Comparison of ENCODE assay signal across 8 cellular contexts in genomic region chr11:125451400-125452124, GRCh38. TPM values are rescaled to one million over a fixed set of nuclear protein-coding genes. Genes with fewer than 3 reads are reported as not detected.
DNase-seq lines count a peak whose midpoint lies in the region; ATAC-seq, FAIRE-seq and TF ChIP-seq lines count a peak whose summit lies in the region.

No MANE protein-coding gene starts in this region.

- H3K4me3 Mint-ChIP-seq in MCF 10A (ENCODE audit: unreplicated experiment), result no peak overlapping the region

- H2BK20ac ChIP-seq in H1 (ENCODE audit: low read length), result no peak overlapping the region; the same call in 1 of the 2 replicates

- H3K36me3 Mint-ChIP-seq in MCF 10A (ENCODE audit: insufficient read depth, unreplicated experiment), result no peaks in the 10 kb centered on the region

- H4K8ac ChIP-seq in H1 (ENCODE audit: extremely low read depth, insufficient read depth, low read length), result no peak overlapping the region

- no peak overlapping the region for H3K27ac Mint-ChIP-seq in MCF 10A (ENCODE audit: low read depth, unreplicated experiment)

- no peaks in the 10 kb centered on the region for H3K79me1 ChIP-seq in H1 (ENCODE audit: low read depth, low read length)

- no peaks in the 10 kb centered on the region for H3K79me2 ChIP-seq in H1 (ENCODE audit: control insufficient read depth in 1 of 2, insufficient read depth in 2 of 2, low read length in 2 of 2)

- BruUV-seq in MCF 10A (replicated peaks; lab: Mats Ljungman, UMichigan), result no TSS peak

- TF ChIP-seq POLR2A in breast epithelium (IDR thresholded peaks at IDR 0.05), result no peak
- no peak for TF ChIP-seq POLR2A in H1 (IDR thresholded peaks at IDR 0.05; ENCODE audit: control extremely low read depth in 1 of 2, low read depth in 2 of 2, low read length in 2 of 2)

- H3K9me3 ChIP-seq in breast epithelium, result no peaks in the 10 kb centered on the region
- H3K9me3 ChIP-seq in H1 (ENCODE audit: insufficient read depth in 2 of 2, low read depth in 1 of 2, low read length in 1 of 2), result no peaks in the 10 kb centered on the region
- no peaks in the 10 kb centered on the region for H3K9me3 ChIP-seq in mucosa of descending colon

- no peak overlapping the region for H3K18ac ChIP-seq in H1 (ENCODE audit: extremely low read depth, low read length)

- CTCF ChIA-PET in MCF 10A (lab: Yijun Ruan, JAX) (interaction anchor here (0.5 to 3.0 kb wide), 18 partner anchors 9 to 106 kb away, joined by 3 to 10 read pairs (median 4); no protein-coding TSS in a partner anchor), H1 (lab: Charles Lee; ENCODE audit: partially characterized antibody) (interaction anchor here (0.6 to 2.3 kb wide), 15 partner anchors 8 to 383 kb away, joined by 3 to 16 read pairs (median 3); no protein-coding TSS in a partner anchor)

- H3K4me2 ChIP-seq in H1 (ENCODE audit: insufficient read depth in 1 of 2, low read depth in 2 of 2, low read length in 2 of 2), result peak overlapping the region; percentile 33 to 41; a peak in 2 of 4 replicates

- H3K4ac ChIP-seq in H1 (replicated peaks; ENCODE audit: insufficient read length, low read depth, low read length), result no peak overlapping the region

- H3K27ac ChIP-seq in breast epithelium (peak overlapping the region in 1 of 2 donors; percentile 13), H1 (ENCODE audit: low read depth, low read length) (no peak overlapping the region)

- H3K23me2 ChIP-seq in H1 (ENCODE audit: low read depth, low read length), result no peaks in the 10 kb centered on the region

- H3K4me3 ChIP-seq in breast epithelium, result no peak overlapping the region
- no peak overlapping the region for H3K4me3 ChIP-seq in H1 (ENCODE audit: extremely low read depth in 1 of 4, insufficient read depth in 2 of 4, low read depth in 3 of 4, low read length in 4 of 4)
- H3K4me3 ChIP-seq in mucosa of descending colon, result no peak overlapping the region

- H3K9me3 Mint-ChIP-seq in MCF 10A (ENCODE audit: unreplicated experiment), result no peaks in the 10 kb centered on the region

- no peak overlapping the region for H2BK120ac ChIP-seq in H1 (replicated peaks; ENCODE audit: low read depth, low read length)

- no peaks in the 10 kb centered on the region for H3K4me1 ChIP-seq in breast epithelium
- peaks cover 7 to 13% (median 10%) of the 10 kb centered on the region in 4 experiments; a peak in 6 of 7 replicates for H3K4me1 ChIP-seq in H1 (replicated peaks in 1 of 4; ENCODE audit: control insufficient read depth in 3 of 4, insufficient read depth in 4 of 4, low read length in 3 of 4)
- no peaks in the 10 kb centered on the region for H3K4me1 ChIP-seq in mucosa of descending colon (ENCODE audit: low read depth)

- H3K4me1 Mint-ChIP-seq in MCF 10A (ENCODE audit: insufficient read depth, unreplicated experiment), result no peaks in the 10 kb centered on the region

- H3K9ac ChIP-seq in H1 (replicated peaks in 1 of 4; ENCODE audit: extremely low read depth in 1 of 4, low read depth in 3 of 4, low read length in 3 of 4), result no peak overlapping the region

- no peak overlapping the region for H3K23ac ChIP-seq in H1 (ENCODE audit: insufficient read length)

- no peak overlapping the region for H4K5ac ChIP-seq in H1 (ENCODE audit: insufficient read length, low read depth, low read length)

- H2AK5ac ChIP-seq in H1 (ENCODE audit: low read depth, low read length), result no peak overlapping the region

- H2AFZ ChIP-seq in H1 (ENCODE audit: low read length), result no peak overlapping the region

- intact Hi-C loops in MCF 10A (cut with micrococcal nuclease), result no loop called here
- intact Hi-C loops in breast epithelium (cut with DNase I; ENCODE audit: low total_unique reads), result no loop called here
- intact Hi-C loops in mucosa of descending colon (cut with DNase I, micrococcal nuclease), result no loop called here

- H3K56ac ChIP-seq in H1 (replicated peaks; ENCODE audit: insufficient read length, low read depth, low read length), result no peak overlapping the region

- ATAC-seq in mucosa of descending colon (peak; percentile 46), GM19328 (IDR thresholded peaks at IDR 0.05; ENCODE audit: unreplicated experiment) (no peak)

- TF ChIP-seq RAD21 in H1 (IDR thresholded peaks at IDR 0.05 in 1 of 2, conservative IDR thresholded peaks at IDR 0.05 in 1 of 2; ENCODE audit: low read depth in 2 of 2, low read length in 2 of 2), result no peak

- no peak for TF ChIP-seq EP300 in H1 (IDR thresholded peaks at IDR 0.05; ENCODE audit: borderline replicate concordance in 1 of 2, low read depth in 2 of 2, low read length in 2 of 2)

- no peak overlapping the region for H3K14ac ChIP-seq in H1 (ENCODE audit: insufficient read length)

- H4K91ac ChIP-seq in H1 (replicated peaks; ENCODE audit: insufficient read length, low read length), result no peak overlapping the region

- FAIRE-seq in H1 (lab: Jason Lieb, UNC) (peak; percentile 48), D721Med (lab: Jason Lieb, UNC) (no peak)

- H3K27me3 ChIP-seq in breast epithelium (no peaks in the 10 kb centered on the region), H1 (replicated peaks in 1 of 4; ENCODE audit: control insufficient read depth in 3 of 4, extremely low read depth in 1 of 4, insufficient read depth in 3 of 4, low read length in 3 of 4) (no peaks in the 10 kb centered on the region)

- H3K36me3 ChIP-seq in breast epithelium (no peaks in the 10 kb centered on the region), H1 (ENCODE audit: control insufficient read depth in 2 of 4, insufficient read depth in 4 of 4, low read length in 3 of 4) (peaks cover 0 to 13% (median 2%) of the 10 kb centered on the region in 4 experiments; a peak in 4 of 8 replicates), mucosa of descending colon (ENCODE audit: low read depth) (no peaks in the 10 kb centered on the region)

- POLR2A ChIA-PET in MCF 10A (lab: Yijun Ruan, JAX), result interaction anchor here (0.6 to 0.7 kb wide), 3 partner anchors 50 to 690 kb away, joined by 4 to 8 read pairs (median 4); no protein-coding TSS in a partner anchor
- POLR2A ChIA-PET in H1 (lab: Charles Lee; ENCODE audit: partially characterized antibody), result no interaction called here

- TF ChIP-seq CTCF in MCF 10A (IDR thresholded peaks at IDR 0.05; ENCODE audit: unreplicated experiment) (no peak), breast epithelium (IDR thresholded peaks at IDR 0.05) (no peak), H1 (IDR thresholded peaks at IDR 0.05; ENCODE audit: control extremely low read depth in 1 of 3, insufficient read depth in 1 of 3, low read depth in 1 of 3, low read length in 3 of 3) (no peak), mucosa of descending colon (IDR thresholded peaks at IDR 0.05) (no peak), D721Med (IDR thresholded peaks at IDR 0.05; ENCODE audit: insufficient read depth, missing control alignments) (no peak)

- no peak overlapping the region; the same call in 1 of the 2 replicates for H2BK12ac ChIP-seq in H1 (ENCODE audit: low read depth, low read length)

- no peak overlapping the region for H2BK15ac ChIP-seq in H1 (ENCODE audit: low read length)

- 27% methylated on average over 10 of the region's 10 CpGs; no CpG with 5 or more reads in 1 of the 2 experiments for WGBS in H1 (ENCODE audit: extremely low coverage in 1 of 2, insufficient coverage in 1 of 2, insufficient read length in 1 of 2, insufficient replicate concordance in 2 of 2, low coverage in 1 of 2, low lambda C conversion rate in 2 of 2, missing lambda C conversion rate in 1 of 2), 2 experiments

- H2BK5ac ChIP-seq in H1 (ENCODE audit: low read depth, low read length), result no peak overlapping the region

- no peaks in the 10 kb centered on the region for H4K20me1 ChIP-seq in H1 (replicated peaks in 1 of 2; ENCODE audit: control insufficient read depth in 1 of 2, insufficient read depth in 2 of 2, low read length in 2 of 2)

- DNase-seq in MCF 10A (ENCODE audit: unreplicated experiment), result peak; percentile 5
- DNase-seq in breast epithelium (ENCODE audit: low spot score in 2 of 2), result no peak
- peak; percentile 27 for DNase-seq in NCI-H1417 treated with DMSO at 0.1 percent for 48 hours (lab: John Stamatoyannopoulos, UW)
- peak in 1 of 2 experiments; percentile 90 for DNase-seq in H1 (ENCODE audit: low read depth in 1 of 2, low spot score in 2 of 2)
- peak in 2 of 3 donors; percentile 27 to 38 for DNase-seq in mucosa of descending colon
- no peak for DNase-seq in D721Med (ENCODE audit: insufficient read length, low spot score)
- DNase-seq in stimulated activated naive CD4-positive, alpha-beta T cell (lab: John Stamatoyannopoulos, UW), result no peak

- no peaks in the 10 kb centered on the region for H3K27me3 Mint-ChIP-seq in MCF 10A (ENCODE audit: insufficient read depth, unreplicated experiment)

TF ChIP-seq in H1, 55 proteins besides CTCF, POLR2A, EP300 and RAD21 (continues in another document):
- TF ChIP-seq ASH2L (IDR thresholded peaks at IDR 0.05; ENCODE audit: low read length) (no peak), PHF8 (conservative IDR thresholded peaks at IDR 0.05; ENCODE audit: low read depth, low read length) (no peak), USF2 (IDR thresholded peaks at IDR 0.05; ENCODE audit: low read length) (0 out of 2 replicates have a peak, but pooled peaks have one; percentile 18), NRF1 (IDR thresholded peaks at IDR 0.05; ENCODE audit: low read depth, low read length) (no peak), SIN3A (conservative IDR thresholded peaks at IDR 0.05 in 1 of 2, IDR thresholded peaks at IDR 0.05 in 1 of 2; ENCODE audit: low read depth in 1 of 2, low read length in 2 of 2) (0 out of 4 replicates have a peak, but pooled peaks of 1 of the 2 experiments have one; percentile 28), TAF7 (optimal IDR thresholded peaks at IDR 0.05; ENCODE audit: borderline replicate concordance, low read depth, low read length) (no peak), SP1 (IDR thresholded peaks at IDR 0.05; ENCODE audit: low read depth, low read length) (peak; percentile 81)

RNA-seq across cellular contexts. Expression of gene FEZ1, which starts 44.5 kb away (rescaled TPM):
- total RNA-seq in MCF 10A (2022) (5.4 and 6.7 TPM in 2 replicates), breast epithelium (10 to 100 TPM in 2 of 3 donors, 1 to 10 TPM in 1; 4.8 to 20.8 (median 14.4) TPM), mucosa of descending colon (10 to 100 TPM in 1 of 3 donors, 1 to 10 TPM in 2; 5.3 to 38.7 (median 7.4) TPM)
- total RNA-seq in H1 (2021; fragmentation: NEBNext Ultra II Directional; extraction: Animal tissue kit (Norgen Biotek cat#: 25700)), result 51.6 and 59.6 TPM in 2 replicates
- polyA plus RNA-seq in H1 (2011; rRNA removed), result 72.5 and 73.6 TPM in 2 replicates
- 69.3 TPM for polyA plus RNA-seq in H1 (2011; cell fraction: cytosol; rRNA removed)
- 53.1 TPM for polyA plus RNA-seq in H1 (2011; cell fraction: nucleus; rRNA removed)
- polyA plus RNA-seq in H1 (2012, experiment 1 of 2), result 69.0 to 94.2 TPM (median 84.4 TPM) in 4 replicates
- 76.4 TPM for polyA plus RNA-seq in H1 (2012, experiment 2 of 2)
- polyA plus RNA-seq in H1 (2013, experiment 1 of 2), result 27.6 TPM
- polyA plus RNA-seq in H1 (2013, experiment 2 of 2), result 30.0 TPM
- 28.2 and 34.7 TPM in 2 replicates for polyA minus RNA-seq in H1 (2011; rRNA and poly(A)+ RNA removed)
- 28.4 TPM for polyA minus RNA-seq in H1 (2011; cell fraction: cytosol; rRNA and poly(A)+ RNA removed)
- polyA minus RNA-seq in H1 (2011; cell fraction: nucleus; rRNA and poly(A)+ RNA removed), result 23.8 TPM

Comparison
In these comparisons a context has a peak if more than half of its experiments do, and no peak if none do; other contexts are left out.
1. DNase-seq: peak in MCF 10A (single experiment), NCI-H1417 treated with DMSO at 0.1 percent for 48 hours (single experiment) and mucosa of descending colon (2 of 3); none in breast epithelium (0 of 2), D721Med (single experiment) and stimulated activated naive CD4-positive, alpha-beta T cell (0 of 6).